10 cellular contexts compared by ENCODE assay signal in genomic region chr5:84287964-84288363, GRCh38.
A peak's percentile ranks its signal among the peaks of the same experiment; 100 is the strongest.
DNase-seq lines count a peak whose midpoint lies in the region; ATAC-seq, FAIRE-seq and TF ChIP-seq lines count a peak whose summit lies in the region.
"Had no signal": no experiment of that assay in that cellular context is flagged by ENCODE, and none has a peak within 500 bp of the region (broad histone marks: within the 10 kb centered on the region; RNA-seq: fewer than 3 reads in every experiment).

No MANE protein-coding gene starts in this region.

- no peak for DNase-seq in activated naive CD8-positive, alpha-beta T cell treated with anti-CD3 and anti-CD28 coated beads, Interleukin-2, amount 50 U/mL, for 24 hours
- no peak for DNase-seq in activated naive CD8-positive, alpha-beta T cell treated with anti-CD3 and anti-CD28 coated beads for 36 hours
- DNase-seq in HPDE6-E6E7 (ENCODE audit: extremely low spot score) = peak; percentile 54
- DNase-seq in astrocyte of the cerebellum (ENCODE audit: low read depth) = peak; percentile 83
- DNase-seq in urothelium cell line (ENCODE audit: low spot score) = peak; percentile 63
- DNase-seq in globus pallidus (ENCODE audit: low spot score) = no peak
- no peak for DNase-seq in stimulated activated CD4-positive, alpha-beta T cell treated with anti-CD3 and anti-CD28 coated beads, Interleukin-4, amount 100 ng/mL, for 4 hours
- DNase-seq in left ventricle myocardium inferior = no peak

- peak; percentile 61 for FAIRE-seq in urothelium cell line (lab: Jason Lieb, UNC)

- in situ Hi-C loops in astrocyte of the cerebellum (cut with HindIII; ENCODE audit: low sequenced_read_pairs) = no loop called here

- no peaks in the 10 kb centered on the region for H3K9me3 Mint-ChIP-seq in activated naive CD8-positive, alpha-beta T cell treated with anti-CD3 and anti-CD28 coated beads, Interleukin-2, amount 50 U/mL, for 24 hours
- H3K9me3 Mint-ChIP-seq in activated naive CD8-positive, alpha-beta T cell treated with anti-CD3 and anti-CD28 coated beads for 36 hours = no peaks in the 10 kb centered on the region
- H3K9me3 Mint-ChIP-seq: T-helper 1 cell treated with Interleukin-12 subunit alpha and Interleukin-12 subunit beta and Interleukin-4 antibody, amounts not matched to agents 30 μg/mL and 1 μg/mL, for 36 hours had no signal

- H3K9me3 ChIP-seq in left ventricle myocardium inferior (replicated peaks) = no peaks in the 10 kb centered on the region

- H3K4me1 Mint-ChIP-seq in activated naive CD8-positive, alpha-beta T cell treated with anti-CD3 and anti-CD28 coated beads, Interleukin-2, amount 50 U/mL, for 24 hours = peaks cover 5% of the 10 kb centered on the region
- H3K4me1 Mint-ChIP-seq in activated naive CD8-positive, alpha-beta T cell treated with anti-CD3 and anti-CD28 coated beads for 36 hours = peaks cover 3% of the 10 kb centered on the region
- H3K4me1 Mint-ChIP-seq: B cell had no signal

- H3K27ac ChIP-seq in left ventricle myocardium inferior (replicated peaks) = no peak overlapping the region

- intact Hi-C loops in left ventricle myocardium inferior (cut with micrococcal nuclease) = no loop called here

- no peaks in the 10 kb centered on the region for H3K27me3 Mint-ChIP-seq in activated naive CD8-positive, alpha-beta T cell treated with anti-CD3 and anti-CD28 coated beads, Interleukin-2, amount 50 U/mL, for 24 hours
- H3K27me3 Mint-ChIP-seq in activated naive CD8-positive, alpha-beta T cell treated with anti-CD3 and anti-CD28 coated beads for 36 hours = no peaks in the 10 kb centered on the region
- H3K27me3 Mint-ChIP-seq: B cell had no signal

- H3K4me3 ChIP-seq in astrocyte of the cerebellum (ENCODE audit: low read depth, low read length) (no peak overlapping the region), left ventricle myocardium inferior (no peak overlapping the region)

- peaks cover 14% of the 10 kb centered on the region for H3K4me1 ChIP-seq in left ventricle myocardium inferior

- ATAC-seq in activated naive CD8-positive, alpha-beta T cell treated with anti-CD3 and anti-CD28 coated beads, Interleukin-2, amount 50 U/mL, for 24 hours = peak; percentile 24

- no peak overlapping the region for H3K4me3 Mint-ChIP-seq in activated naive CD8-positive, alpha-beta T cell treated with anti-CD3 and anti-CD28 coated beads, Interleukin-2, amount 50 U/mL, for 24 hours
- no peak overlapping the region for H3K4me3 Mint-ChIP-seq in activated naive CD8-positive, alpha-beta T cell treated with anti-CD3 and anti-CD28 coated beads for 36 hours
- H3K4me3 Mint-ChIP-seq: B cell; T-helper 1 cell treated with Interleukin-12 subunit alpha and Interleukin-12 subunit beta and Interleukin-4 antibody, amounts not matched to agents 30 μg/mL and 1 μg/mL, for 36 hours had no signal

- H3K27ac Mint-ChIP-seq in activated naive CD8-positive, alpha-beta T cell treated with anti-CD3 and anti-CD28 coated beads, Interleukin-2, amount 50 U/mL, for 24 hours = no peak overlapping the region
- no peak overlapping the region for H3K27ac Mint-ChIP-seq in activated naive CD8-positive, alpha-beta T cell treated with anti-CD3 and anti-CD28 coated beads for 36 hours
- H3K27ac Mint-ChIP-seq: B cell; T-helper 1 cell treated with Interleukin-12 subunit alpha and Interleukin-12 subunit beta and Interleukin-4 antibody, amounts not matched to agents 30 μg/mL and 1 μg/mL, for 36 hours had no signal

- H3K27me3 ChIP-seq in left ventricle myocardium inferior (ENCODE audit: low read depth) = no peaks in the 10 kb centered on the region

- H3K36me3 Mint-ChIP-seq in activated naive CD8-positive, alpha-beta T cell treated with anti-CD3 and anti-CD28 coated beads, Interleukin-2, amount 50 U/mL, for 24 hours (ENCODE audit: low read depth) = no peaks in the 10 kb centered on the region
- no peaks in the 10 kb centered on the region for H3K36me3 Mint-ChIP-seq in activated naive CD8-positive, alpha-beta T cell treated with anti-CD3 and anti-CD28 coated beads for 36 hours

- no peaks in the 10 kb centered on the region for H3K36me3 ChIP-seq in left ventricle myocardium inferior

- TF ChIP-seq CTCF in astrocyte of the cerebellum (IDR thresholded peaks at IDR 0.05; ENCODE audit: low read depth, low read length, missing control alignments) (no peak), left ventricle myocardium inferior (IDR thresholded peaks at IDR 0.05; ENCODE audit: borderline replicate concordance) (no peak)

Comparison
In these comparisons a context has a peak if more than half of its experiments do, and no peak if none do; other contexts are left out.
1. DNase-seq: peak in HPDE6-E6E7 (single experiment), astrocyte of the cerebellum (single experiment) and urothelium cell line (single experiment); none in activated naive CD8-positive, alpha-beta T cell treated with anti-CD3 and anti-CD28 coated beads, Interleukin-2, amount 50 U/mL, for 24 hours (single experiment), activated naive CD8-positive, alpha-beta T cell treated with anti-CD3 and anti-CD28 coated beads for 36 hours (single experiment), globus pallidus (single experiment), stimulated activated CD4-positive, alpha-beta T cell treated with anti-CD3 and anti-CD28 coated beads, Interleukin-4, amount 100 ng/mL, for 4 hours (0 of 2) and left ventricle myocardium inferior (single experiment).